ENCODE assay signal across 29 cellular contexts in genomic region chr18:24429188-24429587, GRCh38. TPM values are rescaled to one million over a fixed set of nuclear protein-coding genes. Genes with fewer than 3 reads are reported as not detected.
"Had no signal": no experiment of that assay in that cellular context is flagged by ENCODE, and none has a peak within 500 bp of the region (broad histone marks: within the 10 kb centered on the region; RNA-seq: fewer than 3 reads in every experiment).

No MANE protein-coding gene starts in this region.

- ATAC-seq: left colon; natural killer cell; right lobe of liver; stimulated activated memory B cell treated with anti-CD40 and anti-IgM and Interleukin-4, amounts not matched to agents 10 μg/mL and 1 μg/mL and 100 μg/mL, for 72 hours; stimulated activated naive CD8-positive, alpha-beta T cell treated with anti-CD3 and anti-CD28 coated beads, Interleukin-15, amount 100 ng/mL, for 72 hours had no signal

- H3K27ac Mint-ChIP-seq: immature natural killer cell; mesothelial cell of epicardium; natural killer cell; progenitor cell of endocrine pancreas; stimulated activated memory B cell treated with anti-CD40 and anti-IgM and Interleukin-4, amounts not matched to agents 10 μg/mL and 1 μg/mL and 100 μg/mL, for 72 hours; stimulated activated naive CD8-positive, alpha-beta T cell treated with anti-CD3 and anti-CD28 coated beads, Interleukin-15, amount 100 ng/mL, for 72 hours; type B pancreatic cell had no signal

- FAIRE-seq: islet of Langerhans, kidney had no signal

- H3K27me3 Mint-ChIP-seq: stimulated activated naive CD8-positive, alpha-beta T cell treated with anti-CD3 and anti-CD28 coated beads, Interleukin-15, amount 100 ng/mL, for 72 hours had no signal

- DNase-seq: hypothalamus; immature natural killer cell; kidney; left colon; left ventricle myocardium inferior; mesendoderm; naive B cell; natural killer cell; ovary; right lobe of liver; stimulated activated CD4-positive, alpha-beta T cell treated with anti-CD3 and anti-CD28 coated beads, Interleukin-1b, Interleukin-23, amount 100 ng/mL, for 48 hours; stimulated activated CD4-positive, alpha-beta T cell treated with anti-CD3 and anti-CD28 coated beads, Interleukin-2, amount 100 ng/mL, for 48 hours; stimulated activated CD4-positive, alpha-beta T cell treated with anti-CD3 and anti-CD28 coated beads, Interleukin-4, amount 100 ng/mL, for 4 hours; stimulated activated CD8-positive, alpha-beta memory T cell treated with anti-CD3 and anti-CD28 coated beads, Interleukin-4, amount 100 ng/mL, for 48 hours; stimulated activated naive CD4-positive, alpha-beta T cell treated with Interleukin-2 at 50 U/mL for 16 hours; stimulated activated naive CD8-positive, alpha-beta T cell treated with anti-CD3 and anti-CD28 coated beads, Interleukin-15, amount 100 ng/mL, for 72 hours; substantia nigra; uterus had no signal

- H3K4me3 Mint-ChIP-seq: immature natural killer cell; natural killer cell; stimulated activated memory B cell treated with anti-CD40 and anti-IgM and Interleukin-4, amounts not matched to agents 10 μg/mL and 1 μg/mL and 100 μg/mL, for 72 hours; stimulated activated naive CD8-positive, alpha-beta T cell treated with anti-CD3 and anti-CD28 coated beads, Interleukin-15, amount 100 ng/mL, for 72 hours had no signal

- H3K9me3 Mint-ChIP-seq: natural killer cell, type B pancreatic cell had no signal

RNA-seq across cellular contexts. Expression of gene HRH4, which starts 31.2 kb away (rescaled TPM):
- total RNA-seq: kidney, mesothelial cell of epicardium, ovary, progenitor cell of endocrine pancreas, pulmonary artery endothelial cell, right atrium auricular region, skeletal muscle tissue, smooth muscle cell, temporal lobe, ureter had no signal
